ENCODE assay signal across 12 cellular contexts in genomic region chr3:177499779-177500423, GRCh38.
"Had no signal": no experiment of that assay in that cellular context is flagged by ENCODE, and none has a peak within 500 bp of the region (broad histone marks: within the 10 kb centered on the region; RNA-seq: fewer than 3 reads in every experiment).

No MANE protein-coding gene starts in this region.

- DNase-seq: activated CD4-positive, alpha-beta T cell treated with anti-CD3 and anti-CD28 coated beads, Interleukin-2, amount 50 U/mL, for 48 hours; activated CD8-positive, alpha-beta memory T cell treated with anti-CD3 and anti-CD28 coated beads, Interleukin-2, amount 10 ng/mL, durations not matched to agents 7 days and 5 days; activated effector memory CD4-positive, alpha-beta T cell treated with anti-CD3 and anti-CD28 coated beads, Interleukin-2, amount 50 U/mL, for 16 hours; activated T-cell treated with anti-CD3 and anti-CD28 coated beads, Interleukin-2, amount 50 U/mL, for 24 hours; amniotic stem cell; hippocampal formation; mammary epithelial cell; stimulated activated CD4-positive, alpha-beta T cell treated with anti-CD3 and anti-CD28 coated beads, Interleukin-4, amount 100 ng/mL, for 4 hours; stimulated activated naive CD8-positive, alpha-beta T cell treated with anti-CD3 and anti-CD28 coated beads, Interleukin-15, amount 100 ng/mL, for 72 hours had no signal

- ATAC-seq: activated CD4-positive, CD25-positive, alpha-beta regulatory T cell treated with anti-CD3 and anti-CD28 coated beads, Interleukin-2, amount 50 U/mL, for 24 hours; activated CD8-positive, alpha-beta memory T cell treated with anti-CD3 and anti-CD28 coated beads, Interleukin-2, amount 10 ng/mL, durations not matched to agents 7 days and 5 days; activated naive CD4-positive, alpha-beta T cell treated with anti-CD3 and anti-CD28 coated beads, Interleukin-2, amount 50 U/mL, for 72 hours; natural killer cell treated with Interleukin-12 subunit alpha and Interleukin-12 subunit beta and Interleukin-15 and Interleukin-18, amount 100 ng/mL, for 72 hours; stimulated activated naive CD8-positive, alpha-beta T cell treated with anti-CD3 and anti-CD28 coated beads, Interleukin-15, amount 100 ng/mL, for 72 hours had no signal
